1 cellular context compared by ENCODE assay signal in the genomic region with DNA sequence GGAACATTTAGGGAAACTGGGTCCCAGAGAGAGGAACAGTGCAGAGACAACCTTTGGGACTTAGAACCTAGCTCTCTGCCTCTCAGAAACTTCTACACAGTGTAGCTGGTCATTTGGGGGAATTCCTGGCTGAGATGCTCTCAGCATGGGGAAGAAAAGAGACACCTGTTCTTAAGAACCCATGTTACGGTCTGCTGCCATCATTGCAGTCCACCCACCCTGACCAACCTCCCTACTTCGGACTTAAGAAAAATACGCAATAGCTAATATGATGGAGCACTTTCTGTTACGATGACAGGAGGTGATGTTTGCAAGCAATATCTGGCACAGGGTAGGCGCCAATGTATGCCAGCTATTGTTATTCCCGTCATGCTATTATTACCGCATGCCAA.
TF ChIP-seq lines count a peak whose summit lies in the region.

No MANE protein-coding gene starts in this region.

TF ChIP-seq in GM12878, 131 proteins besides CTCF, POLR2A, EP300 and RAD21 (continued from another document):
- TF ChIP-seq, protein P1, sequence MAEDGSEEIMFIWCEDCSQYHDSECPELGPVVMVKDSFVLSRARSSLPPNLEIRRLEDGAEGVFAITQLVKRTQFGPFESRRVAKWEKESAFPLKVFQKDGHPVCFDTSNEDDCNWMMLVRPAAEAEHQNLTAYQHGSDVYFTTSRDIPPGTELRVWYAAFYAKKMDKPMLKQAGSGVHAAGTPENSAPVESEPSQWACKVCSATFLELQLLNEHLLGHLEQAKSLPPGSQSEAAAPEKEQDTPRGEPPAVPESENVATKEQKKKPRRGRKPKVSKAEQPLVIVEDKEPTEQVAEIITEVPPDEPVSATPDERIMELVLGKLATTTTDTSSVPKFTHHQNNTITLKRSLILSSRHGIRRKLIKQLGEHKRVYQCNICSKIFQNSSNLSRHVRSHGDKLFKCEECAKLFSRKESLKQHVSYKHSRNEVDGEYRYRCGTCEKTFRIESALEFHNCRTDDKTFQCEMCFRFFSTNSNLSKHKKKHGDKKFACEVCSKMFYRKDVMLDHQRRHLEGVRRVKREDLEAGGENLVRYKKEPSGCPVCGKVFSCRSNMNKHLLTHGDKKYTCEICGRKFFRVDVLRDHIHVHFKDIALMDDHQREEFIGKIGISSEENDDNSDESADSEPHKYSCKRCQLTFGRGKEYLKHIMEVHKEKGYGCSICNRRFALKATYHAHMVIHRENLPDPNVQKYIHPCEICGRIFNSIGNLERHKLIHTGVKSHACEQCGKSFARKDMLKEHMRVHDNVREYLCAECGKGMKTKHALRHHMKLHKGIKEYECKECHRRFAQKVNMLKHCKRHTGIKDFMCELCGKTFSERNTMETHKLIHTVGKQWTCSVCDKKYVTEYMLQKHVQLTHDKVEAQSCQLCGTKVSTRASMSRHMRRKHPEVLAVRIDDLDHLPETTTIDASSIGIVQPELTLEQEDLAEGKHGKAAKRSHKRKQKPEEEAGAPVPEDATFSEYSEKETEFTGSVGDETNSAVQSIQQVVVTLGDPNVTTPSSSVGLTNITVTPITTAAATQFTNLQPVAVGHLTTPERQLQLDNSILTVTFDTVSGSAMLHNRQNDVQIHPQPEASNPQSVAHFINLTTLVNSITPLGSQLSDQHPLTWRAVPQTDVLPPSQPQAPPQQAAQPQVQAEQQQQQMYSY (CRISPR knock-in tag; IDR thresholded peaks at IDR 0.05): no peak
- TF ChIP-seq CBX3 (IDR thresholded peaks at IDR 0.05; ENCODE audit: borderline replicate concordance, low read depth) (no peak), WRNIP1 (IDR thresholded peaks at IDR 0.05; ENCODE audit: borderline replicate concordance, low read depth, low read length) (no peak), HDGF (IDR thresholded peaks at IDR 0.05) (no peak), CREB1 (IDR thresholded peaks at IDR 0.05; ENCODE audit: low read depth) (no peak), POU2F2 (IDR thresholded peaks at IDR 0.05; ENCODE audit: borderline replicate concordance, low read depth, low read length) (no peak), TCF7 (IDR thresholded peaks at IDR 0.05; ENCODE audit: borderline replicate concordance) (no peak), SUPT20H (IDR thresholded peaks at IDR 0.05; ENCODE audit: borderline replicate concordance, control insufficient read depth, low read depth, low read length) (no peak), TBL1XR1 (IDR thresholded peaks at IDR 0.05; ENCODE audit: low read depth, low read length) (no peak), POLR2AphosphoS5 (IDR thresholded peaks at IDR 0.05; ENCODE audit: low read length) (no peak), NRF1 (conservative IDR thresholded peaks at IDR 0.05; ENCODE audit: low read depth, low read length) (no peak), NBN (IDR thresholded peaks at IDR 0.05) (0 out of 2 replicates have a peak, but pooled peaks have one; percentile 11), SIX5 (IDR thresholded peaks at IDR 0.05; ENCODE audit: low read depth, low read length, severe bottlenecking) (no peak), MTA2 (IDR thresholded peaks at IDR 0.05; ENCODE audit: low read depth) (0 out of 2 replicates have a peak, but pooled peaks have one; percentile 13), JUND (IDR thresholded peaks at IDR 0.05; ENCODE audit: low read depth, low read length) (no peak)
- TF ChIP-seq, protein P2, sequence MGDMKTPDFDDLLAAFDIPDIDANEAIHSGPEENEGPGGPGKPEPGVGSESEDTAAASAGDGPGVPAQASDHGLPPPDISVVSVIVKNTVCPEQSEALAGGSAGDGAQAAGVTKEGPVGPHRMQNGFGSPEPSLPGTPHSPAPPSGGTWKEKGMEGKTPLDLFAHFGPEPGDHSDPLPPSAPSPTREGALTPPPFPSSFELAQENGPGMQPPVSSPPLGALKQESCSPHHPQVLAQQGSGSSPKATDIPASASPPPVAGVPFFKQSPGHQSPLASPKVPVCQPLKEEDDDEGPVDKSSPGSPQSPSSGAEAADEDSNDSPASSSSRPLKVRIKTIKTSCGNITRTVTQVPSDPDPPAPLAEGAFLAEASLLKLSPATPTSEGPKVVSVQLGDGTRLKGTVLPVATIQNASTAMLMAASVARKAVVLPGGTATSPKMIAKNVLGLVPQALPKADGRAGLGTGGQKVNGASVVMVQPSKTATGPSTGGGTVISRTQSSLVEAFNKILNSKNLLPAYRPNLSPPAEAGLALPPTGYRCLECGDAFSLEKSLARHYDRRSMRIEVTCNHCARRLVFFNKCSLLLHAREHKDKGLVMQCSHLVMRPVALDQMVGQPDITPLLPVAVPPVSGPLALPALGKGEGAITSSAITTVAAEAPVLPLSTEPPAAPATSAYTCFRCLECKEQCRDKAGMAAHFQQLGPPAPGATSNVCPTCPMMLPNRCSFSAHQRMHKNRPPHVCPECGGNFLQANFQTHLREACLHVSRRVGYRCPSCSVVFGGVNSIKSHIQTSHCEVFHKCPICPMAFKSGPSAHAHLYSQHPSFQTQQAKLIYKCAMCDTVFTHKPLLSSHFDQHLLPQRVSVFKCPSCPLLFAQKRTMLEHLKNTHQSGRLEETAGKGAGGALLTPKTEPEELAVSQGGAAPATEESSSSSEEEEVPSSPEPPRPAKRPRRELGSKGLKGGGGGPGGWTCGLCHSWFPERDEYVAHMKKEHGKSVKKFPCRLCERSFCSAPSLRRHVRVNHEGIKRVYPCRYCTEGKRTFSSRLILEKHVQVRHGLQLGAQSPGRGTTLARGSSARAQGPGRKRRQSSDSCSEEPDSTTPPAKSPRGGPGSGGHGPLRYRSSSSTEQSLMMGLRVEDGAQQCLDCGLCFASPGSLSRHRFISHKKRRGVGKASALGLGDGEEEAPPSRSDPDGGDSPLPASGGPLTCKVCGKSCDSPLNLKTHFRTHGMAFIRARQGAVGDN (IDR thresholded peaks at IDR 0.05): peak; percentile 67
- TF ChIP-seq, protein P3, sequence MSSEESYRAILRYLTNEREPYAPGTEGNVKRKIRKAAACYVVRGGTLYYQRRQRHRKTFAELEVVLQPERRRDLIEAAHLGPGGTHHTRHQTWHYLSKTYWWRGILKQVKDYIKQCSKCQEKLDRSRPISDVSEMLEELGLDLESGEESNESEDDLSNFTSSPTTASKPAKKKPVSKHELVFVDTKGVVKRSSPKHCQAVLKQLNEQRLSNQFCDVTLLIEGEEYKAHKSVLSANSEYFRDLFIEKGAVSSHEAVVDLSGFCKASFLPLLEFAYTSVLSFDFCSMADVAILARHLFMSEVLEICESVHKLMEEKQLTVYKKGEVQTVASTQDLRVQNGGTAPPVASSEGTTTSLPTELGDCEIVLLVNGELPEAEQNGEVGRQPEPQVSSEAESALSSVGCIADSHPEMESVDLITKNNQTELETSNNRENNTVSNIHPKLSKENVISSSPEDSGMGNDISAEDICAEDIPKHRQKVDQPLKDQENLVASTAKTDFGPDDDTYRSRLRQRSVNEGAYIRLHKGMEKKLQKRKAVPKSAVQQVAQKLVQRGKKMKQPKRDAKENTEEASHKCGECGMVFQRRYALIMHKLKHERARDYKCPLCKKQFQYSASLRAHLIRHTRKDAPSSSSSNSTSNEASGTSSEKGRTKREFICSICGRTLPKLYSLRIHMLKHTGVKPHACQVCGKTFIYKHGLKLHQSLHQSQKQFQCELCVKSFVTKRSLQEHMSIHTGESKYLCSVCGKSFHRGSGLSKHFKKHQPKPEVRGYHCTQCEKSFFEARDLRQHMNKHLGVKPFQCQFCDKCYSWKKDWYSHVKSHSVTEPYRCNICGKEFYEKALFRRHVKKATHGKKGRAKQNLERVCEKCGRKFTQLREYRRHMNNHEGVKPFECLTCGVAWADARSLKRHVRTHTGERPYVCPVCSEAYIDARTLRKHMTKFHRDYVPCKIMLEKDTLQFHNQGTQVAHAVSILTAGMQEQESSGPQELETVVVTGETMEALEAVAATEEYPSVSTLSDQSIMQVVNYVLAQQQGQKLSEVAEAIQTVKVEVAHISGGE (CRISPR knock-in tag; IDR thresholded peaks at IDR 0.05): no peak
- TF ChIP-seq, protein P4, sequence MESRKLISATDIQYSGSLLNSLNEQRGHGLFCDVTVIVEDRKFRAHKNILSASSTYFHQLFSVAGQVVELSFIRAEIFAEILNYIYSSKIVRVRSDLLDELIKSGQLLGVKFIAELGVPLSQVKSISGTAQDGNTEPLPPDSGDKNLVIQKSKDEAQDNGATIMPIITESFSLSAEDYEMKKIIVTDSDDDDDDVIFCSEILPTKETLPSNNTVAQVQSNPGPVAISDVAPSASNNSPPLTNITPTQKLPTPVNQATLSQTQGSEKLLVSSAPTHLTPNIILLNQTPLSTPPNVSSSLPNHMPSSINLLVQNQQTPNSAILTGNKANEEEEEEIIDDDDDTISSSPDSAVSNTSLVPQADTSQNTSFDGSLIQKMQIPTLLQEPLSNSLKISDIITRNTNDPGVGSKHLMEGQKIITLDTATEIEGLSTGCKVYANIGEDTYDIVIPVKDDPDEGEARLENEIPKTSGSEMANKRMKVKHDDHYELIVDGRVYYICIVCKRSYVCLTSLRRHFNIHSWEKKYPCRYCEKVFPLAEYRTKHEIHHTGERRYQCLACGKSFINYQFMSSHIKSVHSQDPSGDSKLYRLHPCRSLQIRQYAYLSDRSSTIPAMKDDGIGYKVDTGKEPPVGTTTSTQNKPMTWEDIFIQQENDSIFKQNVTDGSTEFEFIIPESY (IDR thresholded peaks at IDR 0.05): no peak
- TF ChIP-seq, protein P5, sequence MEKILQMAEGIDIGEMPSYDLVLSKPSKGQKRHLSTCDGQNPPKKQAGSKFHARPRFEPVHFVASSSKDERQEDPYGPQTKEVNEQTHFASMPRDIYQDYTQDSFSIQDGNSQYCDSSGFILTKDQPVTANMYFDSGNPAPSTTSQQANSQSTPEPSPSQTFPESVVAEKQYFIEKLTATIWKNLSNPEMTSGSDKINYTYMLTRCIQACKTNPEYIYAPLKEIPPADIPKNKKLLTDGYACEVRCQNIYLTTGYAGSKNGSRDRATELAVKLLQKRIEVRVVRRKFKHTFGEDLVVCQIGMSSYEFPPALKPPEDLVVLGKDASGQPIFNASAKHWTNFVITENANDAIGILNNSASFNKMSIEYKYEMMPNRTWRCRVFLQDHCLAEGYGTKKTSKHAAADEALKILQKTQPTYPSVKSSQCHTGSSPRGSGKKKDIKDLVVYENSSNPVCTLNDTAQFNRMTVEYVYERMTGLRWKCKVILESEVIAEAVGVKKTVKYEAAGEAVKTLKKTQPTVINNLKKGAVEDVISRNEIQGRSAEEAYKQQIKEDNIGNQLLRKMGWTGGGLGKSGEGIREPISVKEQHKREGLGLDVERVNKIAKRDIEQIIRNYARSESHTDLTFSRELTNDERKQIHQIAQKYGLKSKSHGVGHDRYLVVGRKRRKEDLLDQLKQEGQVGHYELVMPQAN (conservative IDR thresholded peaks at IDR 0.05): peak; percentile 45; the same call in 1 of the 2 replicates
